Comparison of ENCODE assay signal across 8 cellular contexts in genomic region chrX:17375631-17376380, GRCh38. TPM values are rescaled to one million over a fixed set of nuclear protein-coding genes. Genes with fewer than 3 reads are reported as not detected.
DNase-seq lines count a peak whose midpoint lies in the region; ATAC-seq, FAIRE-seq and TF ChIP-seq lines count a peak whose summit lies in the region.

No MANE protein-coding gene starts in this region.

- ATAC-seq in body of pancreas (no peak), thoracic aorta (ENCODE audit: insufficient number of reproducible peaks, low FRiP score, low read depth) (no peak)

- no peak for FAIRE-seq in kidney (lab: Jason Lieb, UNC)
- FAIRE-seq in GM12892 (lab: Jason Lieb, UNC) = no peak

- H3K4me3 Mint-ChIP-seq in CD8-positive, alpha-beta memory T cell = no peak overlapping the region

- peaks cover 0 to 5% (median 4%) of the 10 kb centered on the region in 5 donors for H3K9me3 Mint-ChIP-seq in CD8-positive, alpha-beta memory T cell

- peaks cover 19 to 27% of the 10 kb centered on the region in 2 donors for H3K27me3 Mint-ChIP-seq in CD8-positive, alpha-beta memory T cell

- H3K9me3 ChIP-seq in body of pancreas (no peaks in the 10 kb centered on the region), kidney (ENCODE audit: control insufficient read depth in 1 of 2, low read length in 2 of 2) (no peaks in the 10 kb centered on the region), thoracic aorta (no peaks in the 10 kb centered on the region)
- H3K9me3 ChIP-seq in CD8-positive, alpha-beta memory T cell (ENCODE audit: low read length) = no peaks in the 10 kb centered on the region

- peak overlapping the region; percentile 80 to 84 for H3K9ac ChIP-seq in kidney (ENCODE audit: low read length in 2 of 2)

- DNase-seq in SHP77 (lab: John Stamatoyannopoulos, UW) = peak; percentile 8 to 12
- no peak for DNase-seq in SHP77 treated with DMSO at 0.1 percent for 48 hours (lab: John Stamatoyannopoulos, UW)
- DNase-seq in body of pancreas = peak in 3 of 4 donors; percentile 2 to 31 (median 10)
- DNase-seq in kidney = peak; percentile 76
- DNase-seq in thoracic aorta (ENCODE audit: low spot score) = no peak
- no peak for DNase-seq in CD8-positive, alpha-beta memory T cell
- no peak for DNase-seq in GM12892 (ENCODE audit: insufficient read length)
- no peak for DNase-seq in activated naive CD4-positive, alpha-beta T cell (lab: John Stamatoyannopoulos, UW)

- WGBS in body of pancreas, 2 donors = 0% methylated on average over 4 to 29 of the region's 98 CpGs

- H3K4me1 ChIP-seq in body of pancreas (peaks cover 8% of the 10 kb centered on the region), kidney (ENCODE audit: control insufficient read depth in 1 of 2, insufficient read depth in 1 of 2, low read depth in 1 of 2, low read length in 2 of 2) (no peaks in the 10 kb centered on the region), thoracic aorta (ENCODE audit: control insufficient read depth in 1 of 2, low read depth in 2 of 2) (no peaks in the 10 kb centered on the region)
- H3K4me1 ChIP-seq in CD8-positive, alpha-beta memory T cell (ENCODE audit: insufficient read depth, low read length) = no peaks in the 10 kb centered on the region

- H3K27ac Mint-ChIP-seq in CD8-positive, alpha-beta memory T cell = no peak overlapping the region

- POLR2A ChIA-PET in CD8-positive, alpha-beta memory T cell (lab: Charles Lee) = no interaction called here

- H3K36me3 ChIP-seq in body of pancreas (replicated peaks in 1 of 2; ENCODE audit: insufficient read depth in 1 of 2, low read depth in 2 of 2) (no peaks in the 10 kb centered on the region), kidney (ENCODE audit: control insufficient read depth in 1 of 2, insufficient read depth in 2 of 2, low read length in 2 of 2) (no peaks in the 10 kb centered on the region), thoracic aorta (no peaks in the 10 kb centered on the region)
- no peaks in the 10 kb centered on the region for H3K36me3 ChIP-seq in CD8-positive, alpha-beta memory T cell (ENCODE audit: insufficient read depth, low read length)

- no peaks in the 10 kb centered on the region for H3K36me3 Mint-ChIP-seq in CD8-positive, alpha-beta memory T cell

- TF ChIP-seq CTCF in body of pancreas (IDR thresholded peaks at IDR 0.05) = no peak
- no peak for TF ChIP-seq CTCF in kidney (IDR thresholded peaks at IDR 0.05; ENCODE audit: borderline replicate concordance, extremely low read depth, insufficient read depth)
- no peak for TF ChIP-seq CTCF in thoracic aorta (IDR thresholded peaks at IDR 0.05)

- no peaks in the 10 kb centered on the region for H3K27me3 ChIP-seq in body of pancreas
- H3K27me3 ChIP-seq in thoracic aorta (replicated peaks; ENCODE audit: insufficient read depth) = no peaks in the 10 kb centered on the region
- no peaks in the 10 kb centered on the region for H3K27me3 ChIP-seq in CD8-positive, alpha-beta memory T cell (ENCODE audit: insufficient read depth, low read length, poor library complexity, severe bottlenecking)

- H3K4me3 ChIP-seq in body of pancreas = no peak overlapping the region
- H3K4me3 ChIP-seq in kidney (ENCODE audit: low read length in 2 of 2) = peak overlapping the region; percentile 82 to 86
- H3K4me3 ChIP-seq in thoracic aorta = peak overlapping the region; percentile 78
- no peak overlapping the region for H3K4me3 ChIP-seq in CD8-positive, alpha-beta memory T cell (ENCODE audit: low read length)

- H3K4me1 Mint-ChIP-seq in CD8-positive, alpha-beta memory T cell = no peaks in the 10 kb centered on the region

- CTCF ChIA-PET in CD8-positive, alpha-beta memory T cell (lab: Charles Lee) = no interaction called here

- no peak overlapping the region for H3K27ac ChIP-seq in body of pancreas
- peak overlapping the region; percentile 80 to 86 for H3K27ac ChIP-seq in kidney (ENCODE audit: low read depth in 2 of 2, low read length in 2 of 2)
- peak overlapping the region; percentile 53 to 59 for H3K27ac ChIP-seq in thoracic aorta
- no peak overlapping the region for H3K27ac ChIP-seq in CD8-positive, alpha-beta memory T cell (ENCODE audit: low read depth, low read length)

- intact Hi-C loops in body of pancreas (cut with DNase I) = no loop called here
- intact Hi-C loops in kidney (cut with DNase I) = no loop called here

- TF ChIP-seq POLR2A in body of pancreas (IDR thresholded peaks at IDR 0.05) (no peak), GM12892 (IDR thresholded peaks at IDR 0.05; ENCODE audit: low read depth, low read length) (no peak)

RNA-seq across cellular contexts. Expression of gene NHS, which starts 0.8 kb away (rescaled TPM):
- total RNA-seq in body of pancreas (1 to 10 TPM in 1 of 2 donors, under 1 TPM in 1; under 0.01 to 1.3 TPM), kidney (28.9 TPM), thoracic aorta (10 to 100 TPM; 23.3 to 29.6 TPM)
- polyA plus RNA-seq in kidney (ENCODE audit: insufficient read depth, low read depth, low replicate concordance) = 3.1 TPM
- 10 to 100 TPM in 1 of 2 experiments, 1 to 10 TPM in 1; 9.6 to 11.3 TPM for total RNA-seq in CD8-positive, alpha-beta memory T cell
- not detected for polyA plus RNA-seq in CD8-positive, alpha-beta memory T cell
- 0.02 TPM for polyA plus RNA-seq in GM12892 (2012; ENCODE audit: missing spikeins)

Comparison
In these comparisons a context has a peak if more than half of its experiments do, and no peak if none do; other contexts are left out.
1. DNase-seq: peak in SHP77 (2 of 2), body of pancreas (3 of 4) and kidney (single experiment); none in SHP77 treated with DMSO at 0.1 percent for 48 hours (single experiment), thoracic aorta (single experiment), CD8-positive, alpha-beta memory T cell (0 of 5), GM12892 (single experiment) and activated naive CD4-positive, alpha-beta T cell (0 of 4).
2. H3K27ac ChIP-seq: peak in kidney (2 of 2) and thoracic aorta (2 of 2); none in body of pancreas (0 of 4) and CD8-positive, alpha-beta memory T cell (single experiment).
3. H3K4me3 ChIP-seq: peak in kidney (2 of 2) and thoracic aorta (single experiment); none in body of pancreas (0 of 2) and CD8-positive, alpha-beta memory T cell (single experiment).
4. RNA of gene NHS, which starts 0.8 kb away (total RNA-seq): 23.3 to 29.6 TPM in thoracic aorta, 28.9 TPM in kidney (single experiment) and 9.6 to 11.3 TPM in CD8-positive, alpha-beta memory T cell; under 0.01 to 1.3 TPM in body of pancreas; every median in the first group is over 4 times any median in the second.